In the genomic region with DNA sequence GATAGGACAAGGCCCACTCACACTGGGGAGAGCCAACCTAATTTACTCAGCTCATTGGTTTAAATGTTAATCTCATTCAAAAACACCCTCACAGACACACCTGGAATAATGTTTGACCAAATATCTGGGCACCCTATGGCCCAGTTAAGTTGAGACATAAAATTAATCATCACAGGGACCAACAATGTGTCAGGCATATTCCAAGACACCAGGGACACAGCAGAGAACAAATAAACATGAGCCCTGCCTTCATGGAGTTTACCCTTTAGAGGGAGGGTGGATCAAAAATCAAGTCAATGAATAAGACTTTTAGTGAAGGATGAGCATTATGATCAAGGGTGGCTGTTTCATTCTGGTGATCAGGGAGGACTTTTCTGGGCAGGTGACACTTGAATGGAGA, we compare ENCODE assay signal across 16 cellular contexts.
DNase-seq lines count a peak whose midpoint lies in the region; ATAC-seq and TF ChIP-seq lines count a peak whose summit lies in the region.
"Had no signal": no experiment of that assay in that cellular context is flagged by ENCODE, and none has a peak within 500 bp of the region (broad histone marks: within the 10 kb centered on the region; RNA-seq: fewer than 3 reads in every experiment).

No MANE protein-coding gene starts in this region.

- H3K4me3 ChIP-seq in WERI-Rb-1 (ENCODE audit: low read depth, low read length): no peak overlapping the region
- H3K4me3 ChIP-seq: A549, BLaER1, GM12878, GM23338 had no signal

- no peaks in the 10 kb centered on the region for H3K27me3 ChIP-seq in WERI-Rb-1 (ENCODE audit: insufficient read depth, low read depth, severe bottlenecking)
- H3K27me3 ChIP-seq: BLaER1 had no signal

- ATAC-seq in left colon: no peak
- ATAC-seq: GM12878, GM23338, HCT116 had no signal

- H3K27ac ChIP-seq in C4-2B (peak overlapping the region; percentile 2; the same call in 1 of the 2 replicates), WERI-Rb-1 (peak overlapping the region; percentile 58; the same call in 1 of the 2 replicates), epithelial cell of prostate (peak overlapping the region; percentile 8)
- H3K27ac ChIP-seq: A549, BLaER1 had no signal

- intact Hi-C loops in left colon (cut with DNase I, micrococcal nuclease): no loop called here

- no peak for DNase-seq in WERI-Rb-1
- DNase-seq in epithelial cell of prostate (ENCODE audit: low read depth, low spot score): no peak
- DNase-seq in left colon: no peak
- DNase-seq in NCI-H1436 (lab: John Stamatoyannopoulos, UW): no peak
- DNase-seq in cerebellar cortex (ENCODE audit: low spot score): no peak
- DNase-seq: 8988T; CD4-positive, alpha-beta T cell; CD8-positive, alpha-beta memory T cell; GDM1; H9 had no signal

- H3K36me3 ChIP-seq in WERI-Rb-1: no peaks in the 10 kb centered on the region
- H3K36me3 ChIP-seq: BLaER1 had no signal

- H3K9me3 ChIP-seq in WERI-Rb-1 (ENCODE audit: severe bottlenecking): no peaks in the 10 kb centered on the region
- H3K9me3 ChIP-seq: A549, BLaER1 had no signal

- TF ChIP-seq CTCF in C4-2B (conservative IDR thresholded peaks at IDR 0.05) (no peak), WERI-Rb-1 (IDR thresholded peaks at IDR 0.05; ENCODE audit: low read depth, low read length) (no peak)

Comparison
In these comparisons a context has a peak if more than half of its experiments do, and no peak if none do; other contexts are left out.
1. H3K27ac ChIP-seq: peak in every context shown above with its lines; median percentile 58 in WERI-Rb-1; 8 in epithelial cell of prostate; 2 in C4-2B.